In the genomic region with DNA sequence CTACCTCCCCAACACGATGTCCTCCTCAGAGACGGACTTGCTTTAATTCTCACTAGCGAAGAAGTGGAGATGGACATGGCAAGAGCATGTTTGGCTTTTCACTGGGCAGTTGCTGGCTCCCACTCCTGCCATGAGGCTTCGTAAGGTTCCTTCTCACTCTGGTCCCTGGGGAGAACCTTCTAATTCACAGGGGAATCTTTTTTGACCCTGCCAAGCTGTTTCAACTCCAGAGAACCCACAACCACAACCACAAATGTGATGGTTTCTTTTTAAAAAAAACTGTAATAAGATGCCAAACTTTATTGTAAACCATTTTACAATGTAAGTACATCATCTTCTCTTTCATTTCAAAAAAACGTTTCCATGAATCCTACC, we compare ENCODE assay signal across 18 cellular contexts. TPM values are rescaled to one million over a fixed set of nuclear protein-coding genes. Genes with fewer than 3 reads are reported as not detected.
"Had no signal": no experiment of that assay in that cellular context is flagged by ENCODE, and none has a peak within 500 bp of the region (broad histone marks: within the 10 kb centered on the region; RNA-seq: fewer than 3 reads in every experiment).

No MANE protein-coding gene starts in this region.

- ATAC-seq: SK-N-SH treated with all-trans-retinoic acid at 6 μM for 48 hours; stimulated activated naive B cell treated with anti-CD40 and anti-IgM and Interleukin-4, amounts not matched to agents 10 μg/mL and 1 μg/mL and 100 μg/mL, for 72 hours had no signal

- H3K36me3 ChIP-seq: brain microvascular endothelial cell, ovary had no signal

- H3K4me3 Mint-ChIP-seq: activated CD4-positive, alpha-beta memory T cell treated with anti-CD3 and anti-CD28 coated beads, Interleukin-2, amount 10 ng/mL, durations not matched to agents 7 days and 5 days; activated naive CD8-positive, alpha-beta T cell treated with anti-CD3 and anti-CD28 coated beads for 36 hours; stimulated activated naive B cell treated with anti-CD40 and anti-IgM and Interleukin-4, amounts not matched to agents 10 μg/mL and 1 μg/mL and 100 μg/mL, for 72 hours had no signal

- DNase-seq: activated CD4-positive, alpha-beta memory T cell treated with anti-CD3 and anti-CD28 coated beads, Interleukin-2, amount 10 ng/mL, durations not matched to agents 7 days and 5 days; activated gamma-delta T cell treated with Interleukin-2 at 50 U/mL for 16 hours; activated naive CD8-positive, alpha-beta T cell treated with anti-CD3 and anti-CD28 coated beads for 36 hours; activated T-cell treated with anti-CD3 and anti-CD28 coated beads, Interleukin-2, amount 50 U/mL, for 48 hours; brain microvascular endothelial cell; dermis blood vessel endothelial cell; erythroblast; hypothalamus; mesendoderm; ovary; stimulated activated CD4-positive, alpha-beta T cell treated with anti-CD3 and anti-CD28 coated beads, Interleukin-2, amount 100 ng/mL, for 48 hours; stimulated activated naive B cell treated with anti-CD40 and anti-IgM and Interleukin-4, amounts not matched to agents 10 μg/mL and 1 μg/mL and 100 μg/mL, for 72 hours; T-helper 1 cell; trophoblast cell had no signal

- H3K27me3 Mint-ChIP-seq: activated CD4-positive, alpha-beta memory T cell treated with anti-CD3 and anti-CD28 coated beads, Interleukin-2, amount 10 ng/mL, durations not matched to agents 7 days and 5 days; activated naive CD8-positive, alpha-beta T cell treated with anti-CD3 and anti-CD28 coated beads for 36 hours; stimulated activated naive B cell treated with anti-CD40 and anti-IgM and Interleukin-4, amounts not matched to agents 10 μg/mL and 1 μg/mL and 100 μg/mL, for 72 hours had no signal

- H3K4me3 ChIP-seq: ovary had no signal

- H3K9me3 Mint-ChIP-seq: activated CD4-positive, alpha-beta memory T cell treated with anti-CD3 and anti-CD28 coated beads, Interleukin-2, amount 10 ng/mL, durations not matched to agents 7 days and 5 days; activated naive CD8-positive, alpha-beta T cell treated with anti-CD3 and anti-CD28 coated beads for 36 hours; stimulated activated naive B cell treated with anti-CD40 and anti-IgM and Interleukin-4, amounts not matched to agents 10 μg/mL and 1 μg/mL and 100 μg/mL, for 72 hours had no signal

- H3K27ac ChIP-seq: brain microvascular endothelial cell, ovary, VCaP had no signal

- H3K9me3 ChIP-seq: ovary had no signal

- H3K27me3 ChIP-seq: brain microvascular endothelial cell, ovary had no signal

- H3K27ac Mint-ChIP-seq: activated CD4-positive, alpha-beta memory T cell treated with anti-CD3 and anti-CD28 coated beads, Interleukin-2, amount 10 ng/mL, durations not matched to agents 7 days and 5 days; activated naive CD8-positive, alpha-beta T cell treated with anti-CD3 and anti-CD28 coated beads for 36 hours; stimulated activated naive B cell treated with anti-CD40 and anti-IgM and Interleukin-4, amounts not matched to agents 10 μg/mL and 1 μg/mL and 100 μg/mL, for 72 hours had no signal

RNA-seq across cellular contexts. Expression of a gene that starts 1.6 kb away (rescaled TPM):
- total RNA-seq: dermis blood vessel endothelial cell, kidney epithelial cell had no signal
- polyA plus RNA-seq: neural cell had no signal

RNA-seq across cellular contexts. Expression of a gene that starts 41.9 kb away (rescaled TPM):
- total RNA-seq: activated CD4-positive, alpha-beta memory T cell treated with anti-CD3 and anti-CD28 coated beads, Interleukin-2, amount 10 ng/mL, durations not matched to agents 7 days and 5 days; activated naive CD8-positive, alpha-beta T cell treated with anti-CD3 and anti-CD28 coated beads for 36 hours; kidney epithelial cell had no signal
- polyA plus RNA-seq: neural cell had no signal

RNA-seq across cellular contexts. Expression of a gene that starts 59.1 kb away (rescaled TPM):
- total RNA-seq: activated CD4-positive, alpha-beta memory T cell treated with anti-CD3 and anti-CD28 coated beads, Interleukin-2, amount 10 ng/mL, durations not matched to agents 7 days and 5 days; activated naive CD8-positive, alpha-beta T cell treated with anti-CD3 and anti-CD28 coated beads for 36 hours; dermis blood vessel endothelial cell; kidney epithelial cell had no signal
- polyA plus RNA-seq: neural cell had no signal
